In the genomic region with DNA sequence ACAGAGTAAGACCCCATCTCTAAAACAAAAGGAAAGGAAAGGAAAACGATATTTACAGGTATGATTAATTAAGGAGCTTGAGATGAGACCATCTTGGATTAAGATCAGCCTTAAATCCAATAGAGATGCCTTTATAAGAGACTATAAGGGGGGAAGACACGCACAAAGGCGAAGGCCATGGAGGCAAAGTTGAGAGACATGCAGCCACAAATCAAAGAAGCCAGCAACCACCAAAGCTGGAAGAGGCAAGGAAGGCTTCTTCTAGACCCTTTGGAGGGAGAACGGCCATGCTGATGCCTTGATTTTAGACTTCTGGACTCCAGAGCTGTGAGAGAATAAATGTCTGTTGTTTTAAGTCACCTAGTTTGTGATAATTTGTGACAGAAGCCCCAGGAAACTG, we compare ENCODE assay signal across 15 cellular contexts. TPM values are rescaled to one million over a fixed set of nuclear protein-coding genes. Genes with fewer than 3 reads are reported as not detected.
DNase-seq lines count a peak whose midpoint lies in the region; ATAC-seq lines count a peak whose summit lies in the region.
"Had no signal": no experiment of that assay in that cellular context is flagged by ENCODE, and none has a peak within 500 bp of the region (broad histone marks: within the 10 kb centered on the region; RNA-seq: fewer than 3 reads in every experiment).

No MANE protein-coding gene starts in this region.

- no peak for ATAC-seq in stimulated activated memory B cell treated with anti-CD40 and anti-IgM and Interleukin-4, amounts not matched to agents 10 μg/mL and 1 μg/mL and 100 μg/mL, for 72 hours
- ATAC-seq in GM19463 (IDR thresholded peaks at IDR 0.05; ENCODE audit: unreplicated experiment): no peak
- ATAC-seq: A549; CD8-positive, alpha-beta T cell had no signal

- DNase-seq in activated naive CD4-positive, alpha-beta T cell treated with anti-CD3 and anti-CD28 coated beads, Interleukin-2, amount 50 U/mL, for 16 hours: no peak
- DNase-seq in activated T-helper 1 cell treated with anti-CD3 and anti-CD28 coated beads, Interleukin-12 subunit alpha, Interleukin-12 subunit beta, Interleukin-2, Interleukin-4 antibody, amounts not matched to agents 30 ng/mL and 10 ng/mL and 1 ng/mL, durations not matched to agents 14 hours and 24 hours and 36 hours (ENCODE audit: low spot score): no peak
- DNase-seq in GOT3 (lab: John Stamatoyannopoulos, UW): no peak
- DNase-seq: AML-193; Caco-2; Calu3; CD4-positive, alpha-beta T cell; CD8-positive, alpha-beta T cell; DMS79 treated with DMSO at 0.1 percent for 48 hours; GF-D8 had no signal

- peak overlapping the region; percentile 57 for H3K27ac Mint-ChIP-seq in activated naive CD4-positive, alpha-beta T cell treated with anti-CD3 and anti-CD28 coated beads, Interleukin-2, amount 50 U/mL, for 24 hours
- H3K27ac Mint-ChIP-seq in activated T-helper 1 cell treated with anti-CD3 and anti-CD28 coated beads, Interleukin-12 subunit alpha, Interleukin-12 subunit beta, Interleukin-2, Interleukin-4 antibody, amounts not matched to agents 30 ng/mL and 10 ng/mL and 1 ng/mL, durations not matched to agents 14 hours and 24 hours and 36 hours: peak overlapping the region; percentile 44
- H3K27ac Mint-ChIP-seq in stimulated activated memory B cell treated with anti-CD40 and anti-IgM and Interleukin-4, amounts not matched to agents 10 μg/mL and 1 μg/mL and 100 μg/mL, for 72 hours: peak overlapping the region; percentile 80
- H3K27ac Mint-ChIP-seq: CD4-positive, alpha-beta T cell; CD8-positive, alpha-beta T cell had no signal

- no peaks in the 10 kb centered on the region for H3K27me3 Mint-ChIP-seq in activated naive CD4-positive, alpha-beta T cell treated with anti-CD3 and anti-CD28 coated beads, Interleukin-2, amount 50 U/mL, for 24 hours
- peaks cover 10% of the 10 kb centered on the region for H3K27me3 Mint-ChIP-seq in activated T-helper 1 cell treated with anti-CD3 and anti-CD28 coated beads, Interleukin-12 subunit alpha, Interleukin-12 subunit beta, Interleukin-2, Interleukin-4 antibody, amounts not matched to agents 30 ng/mL and 10 ng/mL and 1 ng/mL, durations not matched to agents 14 hours and 24 hours and 36 hours (ENCODE audit: insufficient read depth)
- no peaks in the 10 kb centered on the region for H3K27me3 Mint-ChIP-seq in stimulated activated memory B cell treated with anti-CD40 and anti-IgM and Interleukin-4, amounts not matched to agents 10 μg/mL and 1 μg/mL and 100 μg/mL, for 72 hours
- H3K27me3 Mint-ChIP-seq: CD4-positive, alpha-beta T cell had no signal

- H3K9me3 Mint-ChIP-seq in activated naive CD4-positive, alpha-beta T cell treated with anti-CD3 and anti-CD28 coated beads, Interleukin-2, amount 50 U/mL, for 24 hours: no peaks in the 10 kb centered on the region
- no peaks in the 10 kb centered on the region for H3K9me3 Mint-ChIP-seq in activated T-helper 1 cell treated with anti-CD3 and anti-CD28 coated beads, Interleukin-12 subunit alpha, Interleukin-12 subunit beta, Interleukin-2, Interleukin-4 antibody, amounts not matched to agents 30 ng/mL and 10 ng/mL and 1 ng/mL, durations not matched to agents 14 hours and 24 hours and 36 hours
- H3K9me3 Mint-ChIP-seq in stimulated activated memory B cell treated with anti-CD40 and anti-IgM and Interleukin-4, amounts not matched to agents 10 μg/mL and 1 μg/mL and 100 μg/mL, for 72 hours: no peaks in the 10 kb centered on the region
- H3K9me3 Mint-ChIP-seq: CD4-positive, alpha-beta T cell; CD8-positive, alpha-beta T cell had no signal

- H3K4me3 Mint-ChIP-seq in activated naive CD4-positive, alpha-beta T cell treated with anti-CD3 and anti-CD28 coated beads, Interleukin-2, amount 50 U/mL, for 24 hours: no peak overlapping the region
- no peak overlapping the region for H3K4me3 Mint-ChIP-seq in activated T-helper 1 cell treated with anti-CD3 and anti-CD28 coated beads, Interleukin-12 subunit alpha, Interleukin-12 subunit beta, Interleukin-2, Interleukin-4 antibody, amounts not matched to agents 30 ng/mL and 10 ng/mL and 1 ng/mL, durations not matched to agents 14 hours and 24 hours and 36 hours
- no peak overlapping the region for H3K4me3 Mint-ChIP-seq in stimulated activated memory B cell treated with anti-CD40 and anti-IgM and Interleukin-4, amounts not matched to agents 10 μg/mL and 1 μg/mL and 100 μg/mL, for 72 hours
- H3K4me3 Mint-ChIP-seq: B cell; CD4-positive, alpha-beta T cell; CD8-positive, alpha-beta T cell had no signal

- intact Hi-C loops in activated T-helper 1 cell treated with anti-CD3 and anti-CD28 coated beads, Interleukin-12 subunit alpha, Interleukin-12 subunit beta, Interleukin-2, Interleukin-4 antibody, amounts not matched to agents 30 ng/mL and 10 ng/mL and 1 ng/mL, durations not matched to agents 14 hours and 24 hours and 36 hours (cut with micrococcal nuclease): no loop called here

- H3K4me1 Mint-ChIP-seq in activated naive CD4-positive, alpha-beta T cell treated with anti-CD3 and anti-CD28 coated beads, Interleukin-2, amount 50 U/mL, for 24 hours: peaks cover 17% of the 10 kb centered on the region
- H3K4me1 Mint-ChIP-seq in activated T-helper 1 cell treated with anti-CD3 and anti-CD28 coated beads, Interleukin-12 subunit alpha, Interleukin-12 subunit beta, Interleukin-2, Interleukin-4 antibody, amounts not matched to agents 30 ng/mL and 10 ng/mL and 1 ng/mL, durations not matched to agents 14 hours and 24 hours and 36 hours (ENCODE audit: low read depth): peaks cover 39% of the 10 kb centered on the region
- H3K4me1 Mint-ChIP-seq in stimulated activated memory B cell treated with anti-CD40 and anti-IgM and Interleukin-4, amounts not matched to agents 10 μg/mL and 1 μg/mL and 100 μg/mL, for 72 hours: peaks cover 23% of the 10 kb centered on the region

- H3K36me3 Mint-ChIP-seq in activated naive CD4-positive, alpha-beta T cell treated with anti-CD3 and anti-CD28 coated beads, Interleukin-2, amount 50 U/mL, for 24 hours: no peaks in the 10 kb centered on the region
- no peaks in the 10 kb centered on the region for H3K36me3 Mint-ChIP-seq in activated T-helper 1 cell treated with anti-CD3 and anti-CD28 coated beads, Interleukin-12 subunit alpha, Interleukin-12 subunit beta, Interleukin-2, Interleukin-4 antibody, amounts not matched to agents 30 ng/mL and 10 ng/mL and 1 ng/mL, durations not matched to agents 14 hours and 24 hours and 36 hours (ENCODE audit: low read depth)
- H3K36me3 Mint-ChIP-seq in stimulated activated memory B cell treated with anti-CD40 and anti-IgM and Interleukin-4, amounts not matched to agents 10 μg/mL and 1 μg/mL and 100 μg/mL, for 72 hours: no peaks in the 10 kb centered on the region
- H3K36me3 Mint-ChIP-seq: CD8-positive, alpha-beta T cell had no signal

RNA-seq across cellular contexts. Expression of gene MED13L, which starts 39.6 kb away (rescaled TPM):
- total RNA-seq in activated T-helper 1 cell treated with anti-CD3 and anti-CD28 coated beads, Interleukin-12 subunit alpha, Interleukin-12 subunit beta, Interleukin-2, Interleukin-4 antibody, amounts not matched to agents 30 ng/mL and 10 ng/mL and 1 ng/mL, durations not matched to agents 14 hours and 24 hours and 36 hours: 65.5 and 66.1 TPM in 2 replicates
